Comparison of ENCODE assay signal across 8 cellular contexts in the genomic region with DNA sequence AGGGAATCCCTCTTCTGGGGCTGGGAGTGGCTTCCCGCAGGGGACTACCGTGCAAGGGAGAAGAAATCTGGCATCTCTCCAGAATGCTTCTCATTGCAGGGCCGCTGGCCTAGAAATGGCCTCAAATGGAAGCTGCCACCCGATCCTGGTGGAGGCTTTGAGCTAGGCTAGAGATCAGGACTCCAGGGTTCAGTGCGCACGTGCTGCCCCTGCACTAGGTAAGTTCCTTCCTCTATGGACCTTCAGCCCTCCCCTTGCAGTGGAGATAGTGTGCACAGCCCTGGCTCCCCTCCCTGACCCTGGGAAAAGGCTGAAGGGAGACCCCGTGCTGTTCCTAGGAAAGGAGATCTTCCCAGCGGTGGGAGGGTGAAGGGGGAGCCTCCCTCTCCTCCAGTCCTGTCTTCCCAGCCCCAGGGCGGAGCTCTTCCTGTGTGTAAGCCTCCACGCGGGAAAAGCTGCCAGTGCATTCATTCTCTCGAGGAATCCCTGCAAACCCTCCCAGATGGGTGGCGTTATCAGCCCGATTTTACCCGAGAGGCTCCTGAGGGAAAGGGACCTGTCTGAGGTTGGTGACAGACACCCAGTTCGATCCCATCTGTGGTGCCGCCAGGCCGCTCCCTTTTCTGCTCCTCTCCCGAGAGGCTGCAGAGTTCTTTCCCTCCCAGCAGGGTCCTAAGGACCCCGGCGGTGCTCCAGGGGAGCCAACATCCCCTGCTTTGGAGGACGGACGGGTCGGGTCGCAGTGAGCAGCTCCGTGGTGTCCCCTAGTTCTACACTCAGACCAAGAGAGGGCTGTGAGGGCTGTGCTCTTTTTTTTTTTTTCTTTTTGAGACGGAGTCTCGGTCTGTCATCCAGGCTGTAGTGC. TPM values are rescaled to one million over a fixed set of nuclear protein-coding genes. Genes with fewer than 3 reads are reported as not detected.
DNase-seq lines count a peak whose midpoint lies in the region; ATAC-seq and TF ChIP-seq lines count a peak whose summit lies in the region.

No MANE protein-coding gene starts in this region.

- no peaks in the 10 kb centered on the region for H3K9me3 ChIP-seq in SK-N-MC (ENCODE audit: low read depth, low read length)
- no peaks in the 10 kb centered on the region for H3K9me3 ChIP-seq in esophagus squamous epithelium
- H3K9me3 ChIP-seq in skeletal muscle tissue (ENCODE audit: control insufficient read depth in 3 of 3, low read length in 3 of 3): no peaks in the 10 kb centered on the region

- H3K4me1 ChIP-seq in esophagus squamous epithelium: peaks cover 19 to 51% (median 25%) of the 10 kb centered on the region in 3 donors
- H3K4me1 ChIP-seq in skeletal muscle tissue (ENCODE audit: control insufficient read depth in 3 of 3, insufficient read depth in 3 of 3, low read length in 3 of 3): peaks cover 10 to 24% (median 15%) of the 10 kb centered on the region in 3 donors

- peak overlapping the region; percentile 70 for H3K4me3 Mint-ChIP-seq in activated naive CD4-positive, alpha-beta T cell treated with anti-CD3 and anti-CD28 coated beads, Interleukin-2, amount 10 ng/mL, durations not matched to agents 7 days and 5 days

- H3K9me3 Mint-ChIP-seq in activated naive CD4-positive, alpha-beta T cell treated with anti-CD3 and anti-CD28 coated beads, Interleukin-2, amount 10 ng/mL, durations not matched to agents 7 days and 5 days: no peaks in the 10 kb centered on the region
- H3K9me3 Mint-ChIP-seq in activated naive CD4-positive, alpha-beta T cell treated with anti-CD3 and anti-CD28 coated beads, Interleukin-2, amount 50 U/mL, for 72 hours: no peaks in the 10 kb centered on the region

- no peak for ATAC-seq in activated naive CD4-positive, alpha-beta T cell treated with anti-CD3 and anti-CD28 coated beads, Interleukin-2, amount 50 U/mL, for 72 hours
- ATAC-seq in GM21367 (IDR thresholded peaks at IDR 0.05; ENCODE audit: unreplicated experiment) (no peak), HG02759 (IDR thresholded peaks at IDR 0.05; ENCODE audit: unreplicated experiment) (no peak)

- no peak for TF ChIP-seq CTCF in esophagus squamous epithelium (IDR thresholded peaks at IDR 0.05)

- intact Hi-C loops in esophagus squamous epithelium (cut with DNase I): loop anchor here (10.0 kb wide), 1 partner anchor 54 kb away; no protein-coding TSS in a partner anchor

- peaks cover 17% of the 10 kb centered on the region for H3K4me1 Mint-ChIP-seq in activated naive CD4-positive, alpha-beta T cell treated with anti-CD3 and anti-CD28 coated beads, Interleukin-2, amount 10 ng/mL, durations not matched to agents 7 days and 5 days

- H3K27ac ChIP-seq in SK-N-MC: peak overlapping the region; percentile 60; the same call in 1 of the 2 replicates
- peak overlapping the region in 2 of 4 donors; percentile 57 to 61 for H3K27ac ChIP-seq in esophagus squamous epithelium
- no peak overlapping the region for H3K27ac ChIP-seq in skeletal muscle tissue (ENCODE audit: low read depth, low read length)

- no peak for DNase-seq in activated naive CD4-positive, alpha-beta T cell treated with anti-CD3 and anti-CD28 coated beads, Interleukin-2, amount 10 ng/mL, durations not matched to agents 7 days and 5 days
- no peak for DNase-seq in activated naive CD4-positive, alpha-beta T cell treated with anti-CD3 and anti-CD28 coated beads, Interleukin-2, amount 50 U/mL, for 72 hours (ENCODE audit: low spot score in 2 of 2)
- peak; percentile 51 for DNase-seq in SK-N-MC (ENCODE audit: low read depth, low spot score)
- no peak for DNase-seq in esophagus squamous epithelium (lab: John Stamatoyannopoulos, UW)
- DNase-seq in SIG-M5 treated with dmso at 0.1 percent for 504 hours (lab: John Stamatoyannopoulos, UW; ENCODE audit: unreplicated experiment): no peak

- H3K27me3 Mint-ChIP-seq in activated naive CD4-positive, alpha-beta T cell treated with anti-CD3 and anti-CD28 coated beads, Interleukin-2, amount 10 ng/mL, durations not matched to agents 7 days and 5 days: peaks cover 97% of the 10 kb centered on the region

- H3K27me3 ChIP-seq in esophagus squamous epithelium (peaks cover 0 to 23% (median 0%) of the 10 kb centered on the region in 4 donors), skeletal muscle tissue (ENCODE audit: control insufficient read depth in 3 of 3, insufficient read depth in 3 of 3, low read length in 3 of 3) (peaks cover 12 to 31% (median 26%) of the 10 kb centered on the region in 3 donors)

- H3K4me3 ChIP-seq in SK-N-MC (peak overlapping the region; percentile 66), esophagus squamous epithelium (peak overlapping the region in 3 of 4 donors; percentile 61 to 95 (median 89)), skeletal muscle tissue (ENCODE audit: low read length in 3 of 3) (peak overlapping the region; percentile 20 to 63 (median 54))

- WGBS in esophagus squamous epithelium, 2 donors: 14 to 19% methylated on average over 16 to 17 of the region's 28 CpGs

- CTCF ChIA-PET in activated naive CD4-positive, alpha-beta T cell treated with anti-CD3 and anti-CD28 coated beads, Interleukin-2, amount 10 ng/mL, durations not matched to agents 7 days and 5 days (lab: Charles Lee): interaction anchor here (0.9 to 2.1 kb wide), 9 partner anchors 9 to 124 kb away, joined by 3 to 13 read pairs (median 5); partner anchors contain the start of gene URM1

- H3K36me3 ChIP-seq in SK-N-MC (ENCODE audit: insufficient read depth, low read length): no peaks in the 10 kb centered on the region
- H3K36me3 ChIP-seq in esophagus squamous epithelium: peaks cover 0 to 6% (median 0%) of the 10 kb centered on the region in 3 donors
- peaks cover 0 to 2% (median 0%) of the 10 kb centered on the region in 3 donors for H3K36me3 ChIP-seq in skeletal muscle tissue (ENCODE audit: control insufficient read depth in 3 of 3, insufficient read depth in 3 of 3, low read length in 3 of 3)

- H3K9ac ChIP-seq in SK-N-MC (ENCODE audit: insufficient read length) (peak overlapping the region; percentile 51), skeletal muscle tissue (ENCODE audit: low read depth in 1 of 3, low read length in 3 of 3) (peak overlapping the region; percentile 20 to 74 (median 45))

- H3K36me3 Mint-ChIP-seq in activated naive CD4-positive, alpha-beta T cell treated with anti-CD3 and anti-CD28 coated beads, Interleukin-2, amount 10 ng/mL, durations not matched to agents 7 days and 5 days: no peaks in the 10 kb centered on the region
- no peaks in the 10 kb centered on the region for H3K36me3 Mint-ChIP-seq in activated naive CD4-positive, alpha-beta T cell treated with anti-CD3 and anti-CD28 coated beads, Interleukin-2, amount 50 U/mL, for 72 hours

- no peak for TF ChIP-seq POLR2A in esophagus squamous epithelium (IDR thresholded peaks at IDR 0.05)

- no peak overlapping the region for H3K27ac Mint-ChIP-seq in activated naive CD4-positive, alpha-beta T cell treated with anti-CD3 and anti-CD28 coated beads, Interleukin-2, amount 10 ng/mL, durations not matched to agents 7 days and 5 days
- H3K27ac Mint-ChIP-seq in activated naive CD4-positive, alpha-beta T cell treated with anti-CD3 and anti-CD28 coated beads, Interleukin-2, amount 50 U/mL, for 72 hours: no peak overlapping the region

RNA-seq across cellular contexts. Expression of gene CERCAM, which starts 1.4 kb away (rescaled TPM):
- 1 to 10 TPM; 1.2 to 3.2 TPM for total RNA-seq in activated naive CD4-positive, alpha-beta T cell treated with anti-CD3 and anti-CD28 coated beads, Interleukin-2, amount 50 U/mL, for 72 hours
- total RNA-seq in esophagus squamous epithelium (10 to 100 TPM in 1 of 4 donors, 1 to 10 TPM in 3; 2.2 to 18.3 (median 6.2) TPM), skeletal muscle tissue (33.4 TPM)

RNA-seq across cellular contexts. Expression of gene ODF2, which starts 36.5 kb away (rescaled TPM):
- total RNA-seq in activated naive CD4-positive, alpha-beta T cell treated with anti-CD3 and anti-CD28 coated beads, Interleukin-2, amount 50 U/mL, for 72 hours: 10 to 100 TPM; 67.9 to 70.7 TPM
- total RNA-seq in esophagus squamous epithelium: 10 to 100 TPM; 13.2 to 28.0 (median 19.8) TPM
- total RNA-seq in skeletal muscle tissue: 15.7 TPM

RNA-seq across cellular contexts. Expression of gene URM1, which starts 48.1 kb away (rescaled TPM):
- 10 to 100 TPM; 36.4 to 77.9 TPM for total RNA-seq in activated naive CD4-positive, alpha-beta T cell treated with anti-CD3 and anti-CD28 coated beads, Interleukin-2, amount 50 U/mL, for 72 hours
- total RNA-seq in esophagus squamous epithelium (10 to 100 TPM; 22.7 to 31.5 (median 25.5) TPM), skeletal muscle tissue (26.6 TPM)
